ENCODE assay signal across 9 cellular contexts in the genomic region with DNA sequence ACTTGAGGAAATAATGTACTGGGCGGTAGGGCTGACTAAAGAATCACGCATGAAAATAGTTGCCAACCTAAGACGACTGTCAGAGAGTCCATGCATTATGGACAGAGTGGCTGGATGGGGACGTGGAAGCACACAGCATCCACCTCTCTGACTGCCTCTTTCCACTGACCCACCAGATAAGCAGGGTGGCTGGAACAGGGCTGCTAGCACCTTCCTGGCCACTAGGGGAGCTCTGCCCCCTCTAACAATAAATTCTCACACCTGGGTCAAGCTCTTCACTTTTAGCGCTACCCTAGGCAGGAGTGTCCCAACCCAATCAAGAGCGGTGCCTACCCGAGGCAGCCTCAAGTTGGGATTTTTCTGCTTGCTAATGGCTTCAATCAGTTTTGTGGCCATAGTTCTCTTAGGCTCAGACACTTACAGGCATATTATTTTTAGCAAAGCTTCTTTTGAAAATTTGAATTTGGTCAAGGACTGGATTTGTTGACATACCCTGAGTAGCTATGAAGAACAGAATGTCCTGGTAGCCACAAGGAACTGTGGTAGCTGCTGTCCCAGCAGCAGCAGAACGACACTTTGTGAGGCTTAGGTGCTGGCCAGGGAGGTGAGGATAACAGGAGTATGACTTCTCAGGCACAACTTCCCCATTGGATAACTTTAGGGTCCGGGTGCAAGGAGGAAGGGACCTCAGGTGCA. TPM values are rescaled to one million over a fixed set of nuclear protein-coding genes. Genes with fewer than 3 reads are reported as not detected.
A peak's percentile ranks its signal among the peaks of the same experiment; 100 is the strongest.
DNase-seq lines count a peak whose midpoint lies in the region; ATAC-seq and TF ChIP-seq lines count a peak whose summit lies in the region.
"Had no signal": no experiment of that assay in that cellular context is flagged by ENCODE, and none has a peak within 500 bp of the region (broad histone marks: within the 10 kb centered on the region; RNA-seq: fewer than 3 reads in every experiment).

No MANE protein-coding gene starts in this region.

- peaks cover 18% of the 10 kb centered on the region for H4K20me1 ChIP-seq in smooth muscle cell (ENCODE audit: low read depth)

- no peak overlapping the region for H3K4me2 ChIP-seq in smooth muscle cell

- peaks cover 10% of the 10 kb centered on the region for H3K4me1 ChIP-seq in adipocyte (ENCODE audit: control insufficient read depth, insufficient read depth, low read length)
- peaks cover 2% of the 10 kb centered on the region for H3K4me1 ChIP-seq in smooth muscle cell (ENCODE audit: low read depth)

- peak overlapping the region in 4 of 7 donors; percentile 22 to 87 (median 63) for H3K27ac Mint-ChIP-seq in CD14-positive monocyte
- H3K27ac Mint-ChIP-seq: stimulated activated naive CD8-positive, alpha-beta T cell treated with anti-CD3 and anti-CD28 coated beads, Interleukin-15, Interleukin-2, amounts not matched to agents 100 ng/mL and 50 ng/mL, for 24 hours had no signal

- H3K4me3 Mint-ChIP-seq in CD14-positive monocyte, result no peak overlapping the region
- H3K4me3 Mint-ChIP-seq: stimulated activated naive CD8-positive, alpha-beta T cell treated with anti-CD3 and anti-CD28 coated beads, Interleukin-15, Interleukin-2, amounts not matched to agents 100 ng/mL and 50 ng/mL, for 24 hours had no signal

- no peaks in the 10 kb centered on the region for H3K79me2 ChIP-seq in smooth muscle cell (ENCODE audit: low read depth)

- H3K9me3 Mint-ChIP-seq in CD14-positive monocyte, result no peaks in the 10 kb centered on the region
- H3K9me3 Mint-ChIP-seq: stimulated activated naive CD8-positive, alpha-beta T cell treated with anti-CD3 and anti-CD28 coated beads, Interleukin-15, Interleukin-2, amounts not matched to agents 100 ng/mL and 50 ng/mL, for 24 hours had no signal

- ATAC-seq in GM18867 (IDR thresholded peaks at IDR 0.05; ENCODE audit: unreplicated experiment), result peak; percentile 70

- peak overlapping the region; percentile 83 for H3K27ac ChIP-seq in smooth muscle cell (ENCODE audit: low read depth)

- DNase-seq in CD14-positive monocyte (ENCODE audit: low spot score) (no peak), HPDE6-E6E7 (ENCODE audit: extremely low spot score) (peak; percentile 60), SKM-1 (lab: John Stamatoyannopoulos, UW; ENCODE audit: unreplicated experiment) (peak; percentile 9), adipocyte (ENCODE audit: low read depth) (peak; percentile 79), hepatic stellate cell (ENCODE audit: low spot score) (peak; percentile 49), smooth muscle cell (lab: John Stamatoyannopoulos, UW; ENCODE audit: unreplicated experiment) (no peak), foreskin melanocyte (no peak)

- intact Hi-C loops in CD14-positive monocyte (cut with micrococcal nuclease), result loop anchor here (2.0 to 10.0 kb wide), 3 partner anchors 39 to 92 kb away; partner anchors contain the start of genes CCDC107 (in 1 of the 2), RMRP (in 1 of the 2) and TESK1 (in 1 of the 2)

- H3K4me3 ChIP-seq in adipocyte (ENCODE audit: low read length), result no peak overlapping the region
- H3K4me3 ChIP-seq in smooth muscle cell, result no peak overlapping the region

- peaks cover 35% of the 10 kb centered on the region for H3F3A ChIP-seq in smooth muscle cell (ENCODE audit: low read depth)

- no peak overlapping the region for H2AFZ ChIP-seq in smooth muscle cell (ENCODE audit: low read depth)

- H3K36me3 Mint-ChIP-seq in CD14-positive monocyte, result no peaks in the 10 kb centered on the region

- H3K27me3 Mint-ChIP-seq in CD14-positive monocyte (ENCODE audit: low read depth in 3 of 3), result peaks cover 0 to 3% (median 0%) of the 10 kb centered on the region in 3 donors
- H3K27me3 Mint-ChIP-seq: stimulated activated naive CD8-positive, alpha-beta T cell treated with anti-CD3 and anti-CD28 coated beads, Interleukin-15, Interleukin-2, amounts not matched to agents 100 ng/mL and 50 ng/mL, for 24 hours had no signal

- 58% methylated on average over 9 of the region's 9 CpGs for WGBS in smooth muscle cell (ENCODE audit: low lambda C conversion rate)

- no peaks in the 10 kb centered on the region for H3K4me1 Mint-ChIP-seq in CD14-positive monocyte

- TF ChIP-seq CTCF in CD14-positive monocyte (IDR thresholded peaks at IDR 0.05) (peak; percentile 93), smooth muscle cell (IDR thresholded peaks at IDR 0.05; ENCODE audit: borderline replicate concordance, insufficient read depth, poor library complexity, severe bottlenecking) (peak; percentile 79)

- H3K36me3 ChIP-seq in adipocyte (ENCODE audit: control insufficient read depth, insufficient read depth, low read length, severe bottlenecking) (peaks cover 62% of the 10 kb centered on the region), smooth muscle cell (ENCODE audit: low read depth) (peaks cover 20% of the 10 kb centered on the region)

- H3K9ac ChIP-seq in adipocyte (ENCODE audit: low read length) (peak overlapping the region; percentile 38), smooth muscle cell (ENCODE audit: low read depth) (no peak overlapping the region)

- H3K9me3 ChIP-seq in adipocyte (ENCODE audit: control insufficient read depth, low read length), result no peaks in the 10 kb centered on the region
- no peaks in the 10 kb centered on the region for H3K9me3 ChIP-seq in smooth muscle cell (replicated peaks; ENCODE audit: low read depth)

- H3K27me3 ChIP-seq in adipocyte (replicated peaks; ENCODE audit: control insufficient read depth, insufficient read depth, low read length) (no peaks in the 10 kb centered on the region), smooth muscle cell (ENCODE audit: low read depth) (no peaks in the 10 kb centered on the region)

RNA-seq across cellular contexts. Expression of gene TPM2, which starts 6.9 kb away (rescaled TPM):
- polyA plus RNA-seq in CD14-positive monocyte, result not detected
- total RNA-seq in smooth muscle cell, result 854 and 925 TPM in 2 replicates
- 2,012 and 2,131 TPM in 2 replicates for polyA plus RNA-seq in smooth muscle cell

RNA-seq across cellular contexts. Expression of gene CA9, which starts 22.9 kb away (rescaled TPM):
- polyA plus RNA-seq in CD14-positive monocyte (not detected), smooth muscle cell (5.9 TPM in 1 of 2 replicates, not detected in the other)
- 1.7 and 4.6 TPM in 2 replicates for total RNA-seq in smooth muscle cell

RNA-seq across cellular contexts. Expression of gene ARHGEF39, which starts 31.7 kb away (rescaled TPM):
- polyA plus RNA-seq in CD14-positive monocyte (under 1 TPM; 0.13 to 0.42 TPM), smooth muscle cell (1.9 and 2.9 TPM in 2 replicates)
- total RNA-seq in smooth muscle cell, result 0.49 and 2.1 TPM in 2 replicates

RNA-seq across cellular contexts. Expression of gene TLN1, which starts 35.3 kb away (rescaled TPM):
- polyA plus RNA-seq in CD14-positive monocyte (10 to 100 TPM; 46.6 to 93.0 TPM), smooth muscle cell (112 and 145 TPM in 2 replicates)
- total RNA-seq in smooth muscle cell, result 130 and 150 TPM in 2 replicates

RNA-seq across cellular contexts. Expression of gene CREB3, which starts 35.8 kb away (rescaled TPM):
- polyA plus RNA-seq in CD14-positive monocyte (10 to 100 TPM; 32.2 to 38.7 TPM), smooth muscle cell (81.0 and 99.2 TPM in 2 replicates)
- 66.9 and 73.5 TPM in 2 replicates for total RNA-seq in smooth muscle cell

Comparison
In these comparisons a context has a peak if more than half of its experiments do, and no peak if none do; other contexts are left out.
1. DNase-seq: peak in HPDE6-E6E7 (single experiment), SKM-1 (single experiment), adipocyte (single experiment) and hepatic stellate cell (single experiment); none in CD14-positive monocyte (single experiment), smooth muscle cell (single experiment) and foreskin melanocyte (single experiment).
2. RNA of gene TPM2, which starts 6.9 kb away (polyA plus RNA-seq): 2,012 to 2,131 TPM in smooth muscle cell; not detected in CD14-positive monocyte; every median in the first group is over 1,000 times any median in the second.